Comparison of ENCODE assay signal across 4 cellular contexts in genomic region chr1:114169509-114169908, GRCh38. TPM values are rescaled to one million over a fixed set of nuclear protein-coding genes. Genes with fewer than 3 reads are reported as not detected.
"Had no signal": no experiment of that assay in that cellular context is flagged by ENCODE, and none has a peak within 500 bp of the region (broad histone marks: within the 10 kb centered on the region; RNA-seq: fewer than 3 reads in every experiment).

No MANE protein-coding gene starts in this region.

- DNase-seq: GDM1, GF-D8 had no signal

- ATAC-seq: GM12878 had no signal

RNA-seq across cellular contexts. Expression of gene SYT6, which starts 15.8 kb away (rescaled TPM):
- total RNA-seq: G401 had no signal
